In the genomic region with DNA sequence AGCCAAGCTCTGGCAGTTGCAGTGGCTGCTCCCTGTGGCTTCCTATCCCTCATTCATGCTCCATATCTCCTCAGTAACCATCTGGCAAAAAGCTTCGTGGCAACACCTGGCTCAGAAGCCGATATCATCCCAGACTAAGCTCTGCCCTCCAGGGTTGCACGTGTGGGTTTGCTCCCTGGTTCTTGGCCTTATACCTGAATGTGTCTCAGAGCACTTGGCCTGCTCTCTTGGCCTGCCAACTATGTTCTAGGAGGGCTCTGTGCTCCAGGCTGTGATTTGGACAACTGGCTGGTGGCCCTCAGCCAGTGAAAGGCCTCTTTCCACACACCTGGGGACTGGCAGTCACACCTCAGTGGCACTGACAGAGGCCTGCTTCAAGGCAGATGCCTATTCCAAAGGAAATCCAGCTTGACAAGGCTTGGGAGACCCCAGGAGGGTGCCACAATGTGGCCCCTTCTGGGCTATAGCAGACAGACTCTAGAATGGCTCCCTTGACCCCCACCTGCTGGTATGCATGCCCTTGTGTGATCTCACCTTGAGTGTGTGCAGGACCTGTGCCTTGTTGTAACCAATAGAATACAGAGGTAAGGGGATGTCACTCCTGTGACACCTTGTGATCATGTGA, we compare ENCODE assay signal across 12 cellular contexts. TPM values are rescaled to one million over a fixed set of nuclear protein-coding genes. Genes with fewer than 3 reads are reported as not detected.
A peak's percentile ranks its signal among the peaks of the same experiment; 100 is the strongest.
DNase-seq lines count a peak whose midpoint lies in the region; ATAC-seq, FAIRE-seq and TF ChIP-seq lines count a peak whose summit lies in the region.
"Had no signal": no experiment of that assay in that cellular context is flagged by ENCODE, and none has a peak within 500 bp of the region (broad histone marks: within the 10 kb centered on the region; RNA-seq: fewer than 3 reads in every experiment).

No MANE protein-coding gene starts in this region.

- H3K27me3 ChIP-seq in BLaER1 treated with 17β-estradiol and CSF1 and Interleukin-3, amounts not matched to agents 10 nM and 100 nM, result peaks cover 0 to 32% (median 6%) of the 10 kb centered on the region in 11 experiments; a peak in 13 of 22 replicates
- H3K27me3 ChIP-seq: right lobe of liver had no signal

- peak overlapping the region; percentile 36 for H3K4me3 Mint-ChIP-seq in activated T-helper 17 cell treated with anti-CD3 and anti-CD28 coated beads, Interleukin-2, amount 50 U/mL, for 72 hours
- peak overlapping the region; percentile 60 for H3K4me3 Mint-ChIP-seq in natural killer cell

- H3K27ac ChIP-seq in BLaER1 treated with 17β-estradiol and CSF1 and Interleukin-3, amounts not matched to agents 10 nM and 100 nM, result no peak overlapping the region
- H3K27ac ChIP-seq: foreskin keratinocyte, right lobe of liver had no signal

- no peaks in the 10 kb centered on the region for H3K9me3 Mint-ChIP-seq in activated T-helper 17 cell treated with anti-CD3 and anti-CD28 coated beads, Interleukin-2, amount 50 U/mL, for 72 hours
- no peaks in the 10 kb centered on the region for H3K9me3 Mint-ChIP-seq in natural killer cell

- H3K4me3 ChIP-seq in BLaER1 treated with 17β-estradiol and CSF1 and Interleukin-3, amounts not matched to agents 10 nM and 100 nM, result no peak overlapping the region
- H3K4me3 ChIP-seq: mucosa of descending colon, right lobe of liver had no signal

- H3K4me1 ChIP-seq in BLaER1 treated with 17β-estradiol and CSF1 and Interleukin-3, amounts not matched to agents 10 nM and 100 nM, result peaks cover 0 to 65% (median 46%) of the 10 kb centered on the region in 10 experiments; a peak in 18 of 20 replicates
- H3K4me1 ChIP-seq: foreskin keratinocyte had no signal

- H4K20me1 ChIP-seq in BLaER1 treated with 17β-estradiol and CSF1 and Interleukin-3, amounts not matched to agents 10 nM and 100 nM, result peaks cover 0 to 13% (median 0%) of the 10 kb centered on the region in 11 experiments; a peak in 3 of 22 replicates

- peaks cover 4% of the 10 kb centered on the region for H3K27me3 Mint-ChIP-seq in activated T-helper 17 cell treated with anti-CD3 and anti-CD28 coated beads, Interleukin-2, amount 50 U/mL, for 72 hours
- H3K27me3 Mint-ChIP-seq in natural killer cell (ENCODE audit: low read depth in 2 of 2), result peaks cover 12 to 19% of the 10 kb centered on the region in 2 donors

- no peak overlapping the region for H3K9ac ChIP-seq in BLaER1 treated with 17β-estradiol and CSF1 and Interleukin-3, amounts not matched to agents 10 nM and 100 nM

- H3K9me3 ChIP-seq in BLaER1 treated with 17β-estradiol and CSF1 and Interleukin-3, amounts not matched to agents 10 nM and 100 nM (replicated peaks in 1 of 11), result no peaks in the 10 kb centered on the region
- H3K9me3 ChIP-seq: mucosa of descending colon, right lobe of liver had no signal

- FAIRE-seq in D721Med (lab: Jason Lieb, UNC), result no peak

- no peak for ATAC-seq in activated T-helper 17 cell treated with anti-CD3 and anti-CD28 coated beads, Interleukin-2, amount 50 U/mL, for 72 hours (replicated peaks)
- ATAC-seq in natural killer cell, result no peak
- ATAC-seq: foreskin keratinocyte, mucosa of descending colon, PC-3, right lobe of liver had no signal

- no peak for TF ChIP-seq CTCF in D721Med (IDR thresholded peaks at IDR 0.05; ENCODE audit: insufficient read depth, missing control alignments)
- TF ChIP-seq CTCF in natural killer cell (IDR thresholded peaks at IDR 0.05), result no peak

- no peaks in the 10 kb centered on the region for H3K4me1 Mint-ChIP-seq in activated T-helper 17 cell treated with anti-CD3 and anti-CD28 coated beads, Interleukin-2, amount 50 U/mL, for 72 hours
- peaks cover 0 to 5% of the 10 kb centered on the region in 2 donors for H3K4me1 Mint-ChIP-seq in natural killer cell

- DNase-seq in D721Med (ENCODE audit: insufficient read length, low spot score) (peak; percentile 2), natural killer cell (no peak), NCI-H146 treated with DMSO at 0.1 percent for 48 hours (lab: John Stamatoyannopoulos, UW; ENCODE audit: unreplicated experiment) (no peak), putamen (ENCODE audit: low spot score) (no peak), dermis blood vessel endothelial cell (no peak)
- DNase-seq: activated CD4-positive, alpha-beta T cell treated with anti-CD3 and anti-CD28 coated beads, Interleukin-2, amount 50 U/mL, for 48 hours; PC-3; right lobe of liver had no signal

- no peak overlapping the region for H3K27ac Mint-ChIP-seq in activated T-helper 17 cell treated with anti-CD3 and anti-CD28 coated beads, Interleukin-2, amount 50 U/mL, for 72 hours
- peak overlapping the region in 1 of 2 donors; percentile 2 for H3K27ac Mint-ChIP-seq in natural killer cell

- H3K36me3 Mint-ChIP-seq in activated T-helper 17 cell treated with anti-CD3 and anti-CD28 coated beads, Interleukin-2, amount 50 U/mL, for 72 hours (ENCODE audit: low read depth), result no peaks in the 10 kb centered on the region
- no peaks in the 10 kb centered on the region for H3K36me3 Mint-ChIP-seq in natural killer cell

- intact Hi-C loops in natural killer cell (cut with micrococcal nuclease), result no loop called here

- H3K36me3 ChIP-seq in BLaER1 treated with 17β-estradiol and CSF1 and Interleukin-3, amounts not matched to agents 10 nM and 100 nM, result no peaks in the 10 kb centered on the region; a peak in 1 of 22 replicates
- H3K36me3 ChIP-seq: right lobe of liver had no signal

- peak overlapping the region in 8 of 11 experiments; percentile 3 to 61 (median 52); a peak in 11 of 22 replicates for H3K4me2 ChIP-seq in BLaER1 treated with 17β-estradiol and CSF1 and Interleukin-3, amounts not matched to agents 10 nM and 100 nM

RNA-seq across cellular contexts. Expression of a gene that starts 10.5 kb away (rescaled TPM):
- total RNA-seq in activated T-helper 17 cell treated with anti-CD3 and anti-CD28 coated beads, Interleukin-2, amount 50 U/mL, for 72 hours, result not detected
- 1 to 10 TPM; 1.7 to 7.2 (median 2.9) TPM for total RNA-seq in natural killer cell
- total RNA-seq in dermis blood vessel endothelial cell, result under 0.01 and 0.05 TPM in 2 replicates
- total RNA-seq: foreskin keratinocyte had no signal

RNA-seq across cellular contexts. Expression of a gene that starts 43.0 kb away (rescaled TPM):
- under 1 TPM; 0.05 to 0.06 TPM for total RNA-seq in activated T-helper 17 cell treated with anti-CD3 and anti-CD28 coated beads, Interleukin-2, amount 50 U/mL, for 72 hours
- total RNA-seq in natural killer cell (under 1 TPM in 1 of 3 donors, not detected in 2; 0.05 TPM), dermis blood vessel endothelial cell (24.5 and 40.5 TPM in 2 replicates)

RNA-seq across cellular contexts. Expression of a gene that starts 50.5 kb away (rescaled TPM):
- total RNA-seq in activated T-helper 17 cell treated with anti-CD3 and anti-CD28 coated beads, Interleukin-2, amount 50 U/mL, for 72 hours, result under 1 TPM; 0.54 to 0.85 TPM
- total RNA-seq in natural killer cell (1 to 10 TPM; 1.2 to 1.8 (median 1.3) TPM), dermis blood vessel endothelial cell (3.7 and 4.6 TPM in 2 replicates)

Comparison
In these comparisons a context has a peak if more than half of its experiments do, and no peak if none do; other contexts are left out.
1. RNA of a gene that starts 43.0 kb away (total RNA-seq): 24.5 to 40.5 TPM in dermis blood vessel endothelial cell; 0.05 to 0.06 TPM in activated T-helper 17 cell treated with anti-CD3 and anti-CD28 coated beads, Interleukin-2, amount 50 U/mL, for 72 hours and 0.05 TPM in natural killer cell; every median in the first group is over 10 times any median in the second.